Comparison of ENCODE assay signal across 17 cellular contexts in the genomic region with DNA sequence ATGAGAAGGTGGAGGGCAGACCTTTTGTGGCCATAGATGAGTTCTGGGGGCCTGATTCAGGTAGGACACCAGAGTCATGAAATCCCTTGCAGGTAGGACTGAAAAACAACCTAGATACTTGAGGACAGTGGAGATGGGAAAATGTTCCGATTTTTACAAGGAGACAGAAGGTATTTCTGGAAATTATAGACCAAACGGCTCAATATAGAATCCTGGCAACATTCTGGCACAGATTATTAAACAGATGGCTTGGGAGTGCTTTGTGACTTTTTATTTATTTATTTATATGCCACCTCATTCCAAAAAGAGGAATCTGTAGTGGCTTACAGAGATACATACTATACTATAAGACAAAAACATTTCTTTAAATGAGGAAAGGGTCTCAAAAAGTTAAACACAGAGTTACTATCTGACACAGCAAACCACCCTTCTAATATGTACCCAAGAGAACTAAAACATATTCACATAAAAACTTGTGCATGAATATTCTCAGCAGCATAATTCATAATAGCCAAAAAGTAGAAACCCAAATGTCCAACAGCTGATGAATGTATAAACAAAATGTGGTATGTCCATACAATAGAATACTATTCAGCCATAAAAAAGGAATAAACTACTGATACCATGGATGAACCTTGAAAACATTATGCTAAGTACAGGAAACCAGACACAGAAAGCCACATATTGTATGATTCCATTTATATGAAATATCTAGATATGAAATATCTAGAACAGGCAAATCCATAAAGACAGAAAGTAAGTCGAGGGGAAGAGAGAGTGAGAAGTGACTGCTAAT.
"Had no signal": no experiment of that assay in that cellular context is flagged by ENCODE, and none has a peak within 500 bp of the region (broad histone marks: within the 10 kb centered on the region; RNA-seq: fewer than 3 reads in every experiment).

No MANE protein-coding gene starts in this region.

- ATAC-seq: gastrocnemius medialis; heart right ventricle; left lobe of liver; naive thymus-derived CD4-positive, alpha-beta T cell; psoas muscle; right lobe of liver; stimulated activated effector memory CD8-positive, alpha-beta T cell treated with anti-CD3 and anti-CD28 coated beads, Interleukin-12 subunit alpha, Interleukin-12 subunit beta, amount 100 ng/mL, for 72 hours; stimulated activated naive CD8-positive, alpha-beta T cell treated with anti-CD3 and anti-CD28 coated beads, Interleukin-15, Interleukin-2, amounts not matched to agents 100 U/mL and 50 U/mL, for 24 hours had no signal

- DNase-seq: dorsolateral prefrontal cortex; effector memory CD4-positive, alpha-beta T cell; gastrocnemius medialis; heart right ventricle; hypothalamus; mammary epithelial cell; naive thymus-derived CD4-positive, alpha-beta T cell; nephron progenitor cell; retina; right lobe of liver; stimulated activated CD4-positive, alpha-beta T cell treated with anti-CD3 and anti-CD28 coated beads, Interleukin-4, amount 100 ng/mL, for 1 hour; stimulated activated naive CD8-positive, alpha-beta T cell treated with anti-CD3 and anti-CD28 coated beads, Interleukin-15, Interleukin-2, amounts not matched to agents 100 U/mL and 50 U/mL, for 24 hours; thyroid gland; uterus had no signal
